Comparison of ENCODE assay signal across 1 cellular context in the genomic region with DNA sequence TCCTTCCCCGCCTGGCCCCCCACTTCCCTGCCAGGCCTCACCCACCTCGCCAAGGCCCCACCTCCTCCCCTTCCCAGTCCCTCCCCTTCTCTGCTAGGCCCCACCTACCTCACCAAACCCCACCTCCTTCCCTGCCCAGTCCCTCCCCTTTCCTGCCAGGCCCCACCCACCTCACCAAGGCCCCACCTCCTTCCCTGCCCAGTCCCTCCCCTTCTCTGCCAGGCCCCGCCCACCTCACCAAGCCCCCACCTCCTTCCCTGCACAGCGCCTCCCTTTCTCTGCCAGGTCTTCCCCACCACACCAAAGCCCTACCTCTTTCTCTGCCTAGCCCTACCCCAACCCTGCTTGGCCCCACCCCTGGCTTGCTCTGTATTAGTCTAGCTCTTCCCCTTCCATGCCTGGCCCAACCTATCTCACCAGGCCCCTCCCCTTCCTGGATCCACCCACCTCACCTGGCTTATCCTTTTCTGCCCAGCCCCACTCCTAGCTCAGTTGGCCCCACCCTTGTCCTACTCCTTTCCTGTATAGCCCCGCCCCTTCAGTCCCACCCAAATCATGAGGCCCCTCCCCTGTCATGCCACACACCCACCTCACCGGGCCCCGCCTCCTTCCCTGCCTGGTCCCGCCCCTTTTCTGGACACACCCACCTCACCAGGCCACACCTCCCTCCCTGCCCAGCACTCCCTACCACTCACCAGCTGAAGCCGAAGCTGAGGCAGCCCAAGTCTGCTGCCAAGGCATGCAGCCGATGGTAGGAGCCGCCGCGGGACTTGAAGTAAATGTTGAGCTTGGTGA.
TF ChIP-seq lines count a peak whose summit lies in the region.

No MANE protein-coding gene starts in this region.

TF ChIP-seq in GM12878, 131 proteins besides CTCF, POLR2A, EP300 and RAD21:
- TF ChIP-seq EGR1 (IDR thresholded peaks at IDR 0.05; ENCODE audit: borderline replicate concordance in 1 of 2, low read depth in 2 of 2, low read length in 2 of 2) (no peak), ZNF24 (IDR thresholded peaks at IDR 0.05) (no peak), KAT2A (conservative IDR thresholded peaks at IDR 0.05; ENCODE audit: control insufficient read depth, low read depth, low read length) (no peak), ASH2L (IDR thresholded peaks at IDR 0.05; ENCODE audit: borderline replicate concordance, low read depth) (no peak), MEF2A (IDR thresholded peaks at IDR 0.05; ENCODE audit: insufficient read depth, low read depth, low read length) (no peak), CBX3 (IDR thresholded peaks at IDR 0.05; ENCODE audit: borderline replicate concordance, low read depth) (no peak), CREB1 (IDR thresholded peaks at IDR 0.05; ENCODE audit: low read depth) (no peak), RCOR1 (conservative IDR thresholded peaks at IDR 0.05; ENCODE audit: low read depth, low read length) (no peak)
- TF ChIP-seq, protein P1, sequence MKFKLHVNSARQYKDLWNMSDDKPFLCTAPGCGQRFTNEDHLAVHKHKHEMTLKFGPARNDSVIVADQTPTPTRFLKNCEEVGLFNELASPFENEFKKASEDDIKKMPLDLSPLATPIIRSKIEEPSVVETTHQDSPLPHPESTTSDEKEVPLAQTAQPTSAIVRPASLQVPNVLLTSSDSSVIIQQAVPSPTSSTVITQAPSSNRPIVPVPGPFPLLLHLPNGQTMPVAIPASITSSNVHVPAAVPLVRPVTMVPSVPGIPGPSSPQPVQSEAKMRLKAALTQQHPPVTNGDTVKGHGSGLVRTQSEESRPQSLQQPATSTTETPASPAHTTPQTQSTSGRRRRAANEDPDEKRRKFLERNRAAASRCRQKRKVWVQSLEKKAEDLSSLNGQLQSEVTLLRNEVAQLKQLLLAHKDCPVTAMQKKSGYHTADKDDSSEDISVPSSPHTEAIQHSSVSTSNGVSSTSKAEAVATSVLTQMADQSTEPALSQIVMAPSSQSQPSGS (IDR thresholded peaks at IDR 0.05; ENCODE audit: low read length): no peak
- TF ChIP-seq, protein P2, sequence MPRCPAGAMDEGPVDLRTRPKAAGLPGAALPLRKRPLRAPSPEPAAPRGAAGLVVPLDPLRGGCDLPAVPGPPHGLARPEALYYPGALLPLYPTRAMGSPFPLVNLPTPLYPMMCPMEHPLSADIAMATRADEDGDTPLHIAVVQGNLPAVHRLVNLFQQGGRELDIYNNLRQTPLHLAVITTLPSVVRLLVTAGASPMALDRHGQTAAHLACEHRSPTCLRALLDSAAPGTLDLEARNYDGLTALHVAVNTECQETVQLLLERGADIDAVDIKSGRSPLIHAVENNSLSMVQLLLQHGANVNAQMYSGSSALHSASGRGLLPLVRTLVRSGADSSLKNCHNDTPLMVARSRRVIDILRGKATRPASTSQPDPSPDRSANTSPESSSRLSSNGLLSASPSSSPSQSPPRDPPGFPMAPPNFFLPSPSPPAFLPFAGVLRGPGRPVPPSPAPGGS (IDR thresholded peaks at IDR 0.05; ENCODE audit: borderline replicate concordance, insufficient read depth, low read depth, low read length, poor library complexity, severe bottlenecking): no peak
